In genomic region chr18:49681387-49681786, GRCh38 we compare ENCODE assay signal across 19 cellular contexts.
DNase-seq lines count a peak whose midpoint lies in the region; ATAC-seq, FAIRE-seq and TF ChIP-seq lines count a peak whose summit lies in the region.
"Had no signal": no experiment of that assay in that cellular context is flagged by ENCODE, and none has a peak within 500 bp of the region (broad histone marks: within the 10 kb centered on the region; RNA-seq: fewer than 3 reads in every experiment).

No MANE protein-coding gene starts in this region.

- no peak overlapping the region for H3K27ac ChIP-seq in pancreas
- H3K27ac ChIP-seq: PC-9 had no signal

- ATAC-seq in left colon (peak; percentile 71), pancreas (no peak)
- ATAC-seq: GM23338, HCT116 had no signal

- 69 to 70% methylated on average over 4 of the region's 4 CpGs for WGBS in pancreas, 2 donors

- DNase-seq in DMS153 treated with DMSO at 0.1 percent for 48 hours (lab: John Stamatoyannopoulos, UW; ENCODE audit: unreplicated experiment): peak; percentile 16
- peak; percentile 89 for DNase-seq in NCI-H2029 treated with DMSO at 0.1 percent for 48 hours (lab: John Stamatoyannopoulos, UW)
- DNase-seq in NCI-H748 (lab: John Stamatoyannopoulos, UW; ENCODE audit: unreplicated experiment): peak; percentile 96
- DNase-seq in left colon: no peak
- DNase-seq in pancreas: no peak
- DNase-seq in HK-2 (ENCODE audit: unreplicated experiment): no peak
- DNase-seq in NCI-H128 (lab: John Stamatoyannopoulos, UW; ENCODE audit: unreplicated experiment): no peak
- DNase-seq: AML-193, Calu3, DND-41, KBM-7, NCI-H1694, NCI-H2171 treated with DMSO at 0.1 percent for 48 hours, NCI-H526, PC-9, SW 1271 had no signal

- H3K36me3 ChIP-seq in pancreas: no peaks in the 10 kb centered on the region

- no peak for FAIRE-seq in pancreas (lab: Jason Lieb, UNC)
- FAIRE-seq: G401.6 had no signal

- intact Hi-C loops in left colon (cut with DNase I, micrococcal nuclease) (no loop called here), pancreas (cut with DNase I) (no loop called here)

- no peak overlapping the region for H3K4me3 ChIP-seq in pancreas
- H3K4me3 ChIP-seq: GM23338, PC-9 had no signal

- no peaks in the 10 kb centered on the region for H3K27me3 ChIP-seq in pancreas

- H3K9me3 ChIP-seq in pancreas: no peaks in the 10 kb centered on the region

- no peak for TF ChIP-seq CTCF in pancreas (IDR thresholded peaks at IDR 0.05)

- H3K4me1 ChIP-seq in pancreas: no peaks in the 10 kb centered on the region

Comparison
In these comparisons a context has a peak if more than half of its experiments do, and no peak if none do; other contexts are left out.
1. DNase-seq: peak in DMS153 treated with DMSO at 0.1 percent for 48 hours (single experiment), NCI-H2029 treated with DMSO at 0.1 percent for 48 hours (single experiment) and NCI-H748 (single experiment); none in left colon (0 of 2), pancreas (0 of 6), HK-2 (single experiment) and NCI-H128 (single experiment).